Comparison of ENCODE assay signal across 11 cellular contexts in the genomic region with DNA sequence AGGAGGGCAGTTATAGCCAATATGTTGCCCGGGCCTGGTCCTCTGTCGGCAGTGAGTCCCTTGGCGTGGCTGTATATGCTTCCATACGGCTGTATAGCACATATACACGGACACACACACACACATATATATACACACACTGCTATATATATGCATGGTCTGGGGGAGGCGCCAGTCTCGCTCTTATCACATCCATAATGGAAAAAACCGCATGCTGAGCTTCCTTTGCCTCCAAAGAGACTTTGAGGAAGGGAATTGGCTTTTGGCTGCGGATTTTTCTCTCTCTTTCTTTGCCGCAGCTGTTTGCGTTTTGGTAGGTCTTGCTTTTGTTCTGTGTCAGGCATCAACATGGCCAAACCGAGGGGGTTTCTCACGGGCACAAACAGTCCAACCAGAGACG. TPM values are rescaled to one million over a fixed set of nuclear protein-coding genes. Genes with fewer than 3 reads are reported as not detected.
DNase-seq lines count a peak whose midpoint lies in the region; TF ChIP-seq lines count a peak whose summit lies in the region.
"Had no signal": no experiment of that assay in that cellular context is flagged by ENCODE, and none has a peak within 500 bp of the region (broad histone marks: within the 10 kb centered on the region; RNA-seq: fewer than 3 reads in every experiment).

No MANE protein-coding gene starts in this region.

- H3K79me2 ChIP-seq in OCI-LY3 (ENCODE audit: low read length), result no peaks in the 10 kb centered on the region

- H2AFZ ChIP-seq in OCI-LY3 (ENCODE audit: low read depth, low read length), result no peak overlapping the region

- H3K36me3 ChIP-seq in breast epithelium, result no peaks in the 10 kb centered on the region
- H3K36me3 ChIP-seq in OCI-LY3 (replicated peaks; ENCODE audit: low read depth, low read length), result no peaks in the 10 kb centered on the region

- H3K9me3 Mint-ChIP-seq in MCF 10A (ENCODE audit: unreplicated experiment), result no peaks in the 10 kb centered on the region
- H3K9me3 Mint-ChIP-seq: natural killer cell had no signal

- in situ Hi-C loops in ACHN (cut with HindIII; ENCODE audit: low pct_ligation_motif_present, low pct_unique_long_range_greater_than_20kb, low sequenced_read_pairs), result no loop called here

- H3K27ac ChIP-seq in breast epithelium (no peak overlapping the region), OCI-LY3 (ENCODE audit: low read length) (no peak overlapping the region), temporal lobe (ENCODE audit: low read depth, low read length) (peak overlapping the region; percentile 79)

- no peaks in the 10 kb centered on the region for H3K36me3 Mint-ChIP-seq in MCF 10A (ENCODE audit: insufficient read depth, unreplicated experiment)
- H3K36me3 Mint-ChIP-seq: CD4-positive, CD25-positive, alpha-beta regulatory T cell; natural killer cell had no signal

- CTCF ChIA-PET in MCF 10A (lab: Yijun Ruan, JAX), result interaction anchor here (0.5 to 2.9 kb wide), 9 partner anchors 21 to 179 kb away, joined by 3 to 15 read pairs (median 3); no protein-coding TSS in a partner anchor

- BruUV-seq in MCF 10A (replicated peaks; lab: Mats Ljungman, UMichigan), result no TSS peak

- peaks cover 6% of the 10 kb centered on the region for H3K4me1 Mint-ChIP-seq in MCF 10A (ENCODE audit: insufficient read depth, unreplicated experiment)

- H3K4me3 Mint-ChIP-seq in MCF 10A (ENCODE audit: unreplicated experiment), result no peak overlapping the region
- H3K4me3 Mint-ChIP-seq: natural killer cell had no signal

- no peak for TF ChIP-seq CTCF in MCF 10A (IDR thresholded peaks at IDR 0.05; ENCODE audit: unreplicated experiment)
- no peak for TF ChIP-seq CTCF in breast epithelium (IDR thresholded peaks at IDR 0.05)
- peak; percentile 44 for TF ChIP-seq CTCF in OCI-LY3 (IDR thresholded peaks at IDR 0.05; ENCODE audit: low read depth, low read length)

- no peak overlapping the region for H3K4me3 ChIP-seq in breast epithelium
- no peak overlapping the region for H3K4me3 ChIP-seq in OCI-LY3 (ENCODE audit: low read length)

- TF ChIP-seq POLR2A in breast epithelium (IDR thresholded peaks at IDR 0.05), result no peak

- peaks cover 33% of the 10 kb centered on the region for H3K27me3 Mint-ChIP-seq in MCF 10A (ENCODE audit: insufficient read depth, unreplicated experiment)

- POLR2A ChIA-PET in MCF 10A (lab: Yijun Ruan, JAX), result interaction anchor here (0.9 kb wide), 1 partner anchor 104 kb away, joined by 4 read pairs; no protein-coding TSS in a partner anchor

- no peaks in the 10 kb centered on the region for H3K4me1 ChIP-seq in breast epithelium
- H3K4me1 ChIP-seq in OCI-LY3 (ENCODE audit: low read length), result peaks cover 5% of the 10 kb centered on the region; the same call in 1 of the 2 replicates

- no peak overlapping the region for H3K4me2 ChIP-seq in OCI-LY3 (ENCODE audit: low read length)

- no peaks in the 10 kb centered on the region for H4K20me1 ChIP-seq in OCI-LY3 (ENCODE audit: insufficient read depth, low read length)

- intact Hi-C loops in MCF 10A (cut with micrococcal nuclease) (loop anchor here (1.0 kb wide), 1 partner anchor 172 kb away; no protein-coding TSS in a partner anchor), breast epithelium (cut with DNase I; ENCODE audit: low total_unique reads) (no loop called here)

- H3K9me3 ChIP-seq in breast epithelium, result no peaks in the 10 kb centered on the region
- no peaks in the 10 kb centered on the region for H3K9me3 ChIP-seq in OCI-LY3 (ENCODE audit: insufficient read depth, low read length)

- H3K9ac ChIP-seq in OCI-LY3 (ENCODE audit: low read length), result no peak overlapping the region

- DNase-seq in MCF 10A (ENCODE audit: unreplicated experiment), result peak; percentile 50
- no peak for DNase-seq in breast epithelium (ENCODE audit: low spot score in 2 of 2)
- peak; percentile 57 for DNase-seq in dermis blood vessel endothelial cell
- DNase-seq in C1 segment of cervical spinal cord (lab: John Stamatoyannopoulos, UW), result no peak
- DNase-seq in ACHN, result no peak
- no peak for DNase-seq in stimulated activated CD4-positive, alpha-beta T cell treated with anti-CD3 and anti-CD28 coated beads, Interleukin-4, amount 100 ng/mL, for 4 hours
- DNase-seq: activated CD4-positive, CD25-positive, alpha-beta regulatory T cell; CD4-positive, CD25-positive, alpha-beta regulatory T cell; natural killer cell had no signal

- H3K27ac Mint-ChIP-seq in MCF 10A (ENCODE audit: low read depth, unreplicated experiment), result no peak overlapping the region
- H3K27ac Mint-ChIP-seq: natural killer cell had no signal

- no peaks in the 10 kb centered on the region for H3K27me3 ChIP-seq in breast epithelium
- peaks cover 31% of the 10 kb centered on the region for H3K27me3 ChIP-seq in OCI-LY3 (ENCODE audit: low read depth, low read length)

RNA-seq across cellular contexts. Expression of gene TMEM115, which starts 11.3 kb away (rescaled TPM):
- total RNA-seq in MCF 10A (2022) (31.9 and 40.3 TPM in 2 replicates), breast epithelium (10 to 100 TPM; 46.7 to 67.3 (median 47.9) TPM), dermis blood vessel endothelial cell (60.3 and 61.6 TPM in 2 replicates), temporal lobe (11.6 TPM)

RNA-seq across cellular contexts. Expression of gene CYB561D2, which starts 19.9 kb away (rescaled TPM):
- 24.0 and 24.1 TPM in 2 replicates for total RNA-seq in MCF 10A (2022)
- total RNA-seq in breast epithelium, result 10 to 100 TPM; 23.6 to 30.1 (median 28.8) TPM
- total RNA-seq in dermis blood vessel endothelial cell, result 26.2 and 30.0 TPM in 2 replicates
- total RNA-seq in temporal lobe, result 8.1 TPM

RNA-seq across cellular contexts. Expression of gene NPRL2, which starts 20.0 kb away (rescaled TPM):
- total RNA-seq in MCF 10A (2022), result 21.1 and 22.1 TPM in 2 replicates
- total RNA-seq in breast epithelium, result 10 to 100 TPM; 17.4 to 31.5 (median 29.5) TPM
- total RNA-seq in dermis blood vessel endothelial cell, result 14.0 and 16.8 TPM in 2 replicates
- 15.2 TPM for total RNA-seq in temporal lobe

RNA-seq across cellular contexts. Expression of gene ZMYND10, which starts 25.1 kb away (rescaled TPM):
- 0.68 and 1.0 TPM in 2 replicates for total RNA-seq in MCF 10A (2022)
- 1 to 10 TPM in 2 of 3 donors, under 1 TPM in 1; 0.32 to 2.6 (median 1.9) TPM for total RNA-seq in breast epithelium
- 0.05 TPM in 1 of 2 replicates, not detected in the other for total RNA-seq in dermis blood vessel endothelial cell
- 5.9 TPM for total RNA-seq in temporal lobe

RNA-seq across cellular contexts. Expression of gene RASSF1, which starts 30.0 kb away (rescaled TPM):
- 24.3 and 32.0 TPM in 2 replicates for total RNA-seq in MCF 10A (2022)
- total RNA-seq in breast epithelium, result 10 to 100 TPM; 42.7 to 63.6 (median 49.8) TPM
- 21.7 and 28.8 TPM in 2 replicates for total RNA-seq in dermis blood vessel endothelial cell
- total RNA-seq in temporal lobe, result 10.1 TPM

Comparison
In these comparisons a context has a peak if more than half of its experiments do, and no peak if none do; other contexts are left out.
1. DNase-seq: peak in MCF 10A (single experiment) and dermis blood vessel endothelial cell (single experiment); none in breast epithelium (0 of 2), C1 segment of cervical spinal cord (0 of 14), ACHN (single experiment) and stimulated activated CD4-positive, alpha-beta T cell treated with anti-CD3 and anti-CD28 coated beads, Interleukin-4, amount 100 ng/mL, for 4 hours (0 of 2).